ENCODE assay signal across 2 cellular contexts in genomic region chr1:212962509-212962908, GRCh38.
A peak's percentile ranks its signal among the peaks of the same experiment; 100 is the strongest.
TF ChIP-seq lines count a peak whose summit lies in the region.

No MANE protein-coding gene starts in this region.

TF ChIP-seq in K562, 482 proteins besides CTCF, POLR2A, EP300 and RAD21:
- TF ChIP-seq NELFE (IDR thresholded peaks at IDR 0.05; ENCODE audit: insufficient read depth, insufficient read length), result no peak
- peak; percentile 77 for TF ChIP-seq PRDM10 (IDR thresholded peaks at IDR 0.05; ENCODE audit: partially characterized antibody)
- no peak for TF ChIP-seq ZC3H11A (IDR thresholded peaks at IDR 0.05; ENCODE audit: low read depth, low read length)
- TF ChIP-seq GATAD2A (IDR thresholded peaks at IDR 0.05), result no peak
- no peak for TF ChIP-seq NFIX (CRISPR knock-in tag; IDR thresholded peaks at IDR 0.05; ENCODE audit: low read depth)

TF ChIP-seq in HEK293T, 16 proteins besides CTCF, POLR2A, EP300 and RAD21:
- no peak for TF ChIP-seq HDGF (IDR thresholded peaks at IDR 0.05; ENCODE audit: borderline replicate concordance)
- no peak for TF ChIP-seq SP1 (IDR thresholded peaks at IDR 0.05)
